Comparison of ENCODE assay signal across 17 cellular contexts in genomic region chr12:54967461-54967860, GRCh38. TPM values are rescaled to one million over a fixed set of nuclear protein-coding genes. Genes with fewer than 3 reads are reported as not detected.
DNase-seq lines count a peak whose midpoint lies in the region; ATAC-seq and TF ChIP-seq lines count a peak whose summit lies in the region.
"Had no signal": no experiment of that assay in that cellular context is flagged by ENCODE, and none has a peak within 500 bp of the region (broad histone marks: within the 10 kb centered on the region; RNA-seq: fewer than 3 reads in every experiment).

No MANE protein-coding gene starts in this region.

- no peaks in the 10 kb centered on the region for H3K4me1 ChIP-seq in mucosa of descending colon (ENCODE audit: low read depth)
- no peaks in the 10 kb centered on the region for H3K4me1 ChIP-seq in vagina
- H3K4me1 ChIP-seq: left ventricle myocardium inferior, sigmoid colon had no signal

- peak; percentile 26 for ATAC-seq in mucosa of descending colon

- intact Hi-C loops in mucosa of descending colon (cut with DNase I, micrococcal nuclease) (no loop called here), vagina (cut with DNase I) (no loop called here)

- no peaks in the 10 kb centered on the region for H3K9me3 ChIP-seq in mucosa of descending colon
- H3K9me3 ChIP-seq in vagina: no peaks in the 10 kb centered on the region
- H3K9me3 ChIP-seq: left ventricle myocardium inferior, sigmoid colon had no signal

- H3K4me1 Mint-ChIP-seq in endothelial cell (ENCODE audit: unreplicated experiment): peaks cover 11% of the 10 kb centered on the region
- H3K4me1 Mint-ChIP-seq: endodermal cell had no signal

- TF ChIP-seq POLR2A in vagina (IDR thresholded peaks at IDR 0.05): no peak

- H3K27me3 ChIP-seq in vagina: no peaks in the 10 kb centered on the region
- H3K27me3 ChIP-seq: sigmoid colon had no signal

- TF ChIP-seq CTCF in mucosa of descending colon (IDR thresholded peaks at IDR 0.05): no peak
- no peak for TF ChIP-seq CTCF in endothelial cell (IDR thresholded peaks at IDR 0.05; ENCODE audit: unreplicated experiment)
- no peak for TF ChIP-seq CTCF in vagina (IDR thresholded peaks at IDR 0.05)
- TF ChIP-seq CTCF in GM10248 (IDR thresholded peaks at IDR 0.05; ENCODE audit: control extremely low read depth, extremely low read depth, low read depth, missing control alignments): no peak

- H3K4me3 Mint-ChIP-seq in endothelial cell (ENCODE audit: unreplicated experiment): no peak overlapping the region
- H3K4me3 Mint-ChIP-seq: endodermal cell, nephron progenitor cell had no signal

- H3K36me3 ChIP-seq in mucosa of descending colon (ENCODE audit: low read depth) (no peaks in the 10 kb centered on the region), vagina (no peaks in the 10 kb centered on the region)
- H3K36me3 ChIP-seq: left ventricle myocardium inferior, sigmoid colon had no signal

- H3K27ac ChIP-seq in vagina: no peak overlapping the region
- H3K27ac ChIP-seq: 22Rv1, left ventricle myocardium inferior, sigmoid colon had no signal

- no peak overlapping the region for H3K27ac Mint-ChIP-seq in endothelial cell (ENCODE audit: unreplicated experiment)
- H3K27ac Mint-ChIP-seq: endodermal cell had no signal

- POLR2A ChIA-PET in GM10248 (lab: Yijun Ruan, JAX): no interaction called here

- DNase-seq in NCI-H1105 treated with DMSO at 0.1 percent for 48 hours (lab: John Stamatoyannopoulos, UW) (peak; percentile 29), NCI-H1105 (lab: John Stamatoyannopoulos, UW) (no peak), OCI-M1 (lab: John Stamatoyannopoulos, UW) (peak; percentile 69), astrocyte of the hippocampus (ENCODE audit: low read depth, low spot score) (peak; percentile 31), mucosa of descending colon (peak in 1 of 3 donors; percentile 17), endothelial cell (ENCODE audit: low spot score) (no peak), vagina (ENCODE audit: extremely low spot score in 2 of 2) (no peak), GM10248 (ENCODE audit: extremely low spot score) (no peak)
- DNase-seq: COR-L47, endodermal cell, H7, left ventricle myocardium inferior, nephron progenitor cell, sigmoid colon, substantia nigra had no signal

- no peaks in the 10 kb centered on the region for H3K27me3 Mint-ChIP-seq in endothelial cell (ENCODE audit: unreplicated experiment)

- CTCF ChIA-PET in GM10248 (lab: Yijun Ruan, JAX): interaction anchor here (1.6 to 6.3 kb wide), 3 partner anchors 8 to 26 kb away, joined by 4 to 59 read pairs (median 4); no protein-coding TSS in a partner anchor

- H3K36me3 Mint-ChIP-seq in endothelial cell (ENCODE audit: low read depth, unreplicated experiment): no peaks in the 10 kb centered on the region

- H3K4me3 ChIP-seq in mucosa of descending colon (no peak overlapping the region), vagina (no peak overlapping the region)
- H3K4me3 ChIP-seq: left ventricle myocardium inferior, sigmoid colon had no signal

- H3K9me3 Mint-ChIP-seq in endothelial cell (ENCODE audit: unreplicated experiment): no peaks in the 10 kb centered on the region
- H3K9me3 Mint-ChIP-seq: endodermal cell, nephron progenitor cell had no signal

RNA-seq across cellular contexts. Expression of gene TESPA1, which starts 17.1 kb away (rescaled TPM):
- total RNA-seq in mucosa of descending colon (1 to 10 TPM in 2 of 3 donors, under 1 TPM in 1; 0.75 to 2.7 (median 1.7) TPM), endothelial cell (ENCODE audit: unreplicated experiment) (0.95 TPM), vagina (2.5 TPM)
- total RNA-seq: endodermal cell, H7 had no signal

RNA-seq across cellular contexts. Expression of gene NEUROD4, which starts 52.3 kb away (rescaled TPM):
- total RNA-seq in mucosa of descending colon: not detected
- total RNA-seq in endothelial cell (ENCODE audit: unreplicated experiment): not detected
- not detected for total RNA-seq in vagina
- total RNA-seq: astrocyte, endodermal cell, H7, left ventricle myocardium inferior, sigmoid colon had no signal

Comparison
In these comparisons a context has a peak if more than half of its experiments do, and no peak if none do; other contexts are left out.
1. DNase-seq: peak in NCI-H1105 treated with DMSO at 0.1 percent for 48 hours (single experiment), OCI-M1 (single experiment) and astrocyte of the hippocampus (single experiment); none in NCI-H1105 (single experiment), endothelial cell (single experiment), vagina (0 of 2) and GM10248 (single experiment).